ENCODE assay signal across 8 cellular contexts in the genomic region with DNA sequence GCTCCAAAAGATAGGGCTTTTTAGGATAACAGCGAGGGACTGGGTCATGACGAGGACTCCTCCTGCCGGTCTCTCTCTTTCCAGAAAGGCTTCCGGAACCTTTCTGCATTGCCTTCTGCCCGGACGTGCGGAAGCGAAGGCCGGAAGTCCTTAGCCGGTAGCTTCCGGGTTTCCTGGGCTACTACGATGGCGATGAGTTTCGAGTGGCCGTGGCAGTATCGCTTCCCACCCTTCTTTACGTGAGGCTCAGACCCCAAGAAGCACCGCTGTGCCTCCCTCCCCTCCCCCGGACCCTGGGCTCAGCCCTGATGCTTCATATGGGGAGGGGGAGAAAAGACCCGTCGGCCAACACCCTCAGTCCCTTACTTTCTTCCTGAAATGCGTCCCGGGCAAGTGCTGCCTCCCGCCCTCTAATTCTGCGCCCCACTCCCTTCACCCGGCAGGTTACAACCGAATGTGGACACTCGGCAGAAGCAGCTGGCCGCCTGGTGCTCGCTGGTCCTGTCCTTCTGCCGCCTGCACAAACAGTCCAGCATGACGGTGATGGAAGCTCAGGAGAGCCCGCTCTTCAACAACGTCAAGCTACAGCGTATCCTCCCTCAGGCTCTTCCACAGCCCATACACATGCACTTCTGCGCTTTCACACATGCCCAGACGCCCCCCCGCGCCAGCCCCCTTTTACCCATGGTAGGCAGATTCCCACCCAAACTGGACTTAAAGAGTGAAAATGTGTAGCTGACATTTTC. TPM values are rescaled to one million over a fixed set of nuclear protein-coding genes. Genes with fewer than 3 reads are reported as not detected.
DNase-seq lines count a peak whose midpoint lies in the region; ATAC-seq and TF ChIP-seq lines count a peak whose summit lies in the region.

A gene (plus strand): TSS at position 160 of the 746 bp plus-strand sequence. CDS start 27 bp downstream, at position 187.

- no peaks in the 10 kb centered on the region for H4K20me1 ChIP-seq in PC-9 (ENCODE audit: insufficient read depth)

- no peak for DNase-seq in AG04449 (ENCODE audit: low read depth, low spot score)
- peak; percentile 65 to 74 for DNase-seq in PC-9
- DNase-seq in activated T-cell treated with anti-CD3 and anti-CD28 coated beads for 48 hours (ENCODE audit: low read depth): peak; percentile 67
- peak; percentile 81 for DNase-seq in stimulated activated CD8-positive, alpha-beta memory T cell treated with anti-CD3 and anti-CD28 coated beads, Interleukin-4, amount 100 ng/mL, for 48 hours

- WGBS in esophagus, 2 donors: 0 to 1% methylated on average over 39 of the region's 39 CpGs

- no peaks in the 10 kb centered on the region for H3K27me3 ChIP-seq in PC-9 (ENCODE audit: insufficient read depth, low read depth)
- H3K27me3 ChIP-seq in esophagus (ENCODE audit: control insufficient read depth in 1 of 2, insufficient read depth in 2 of 2, low read length in 2 of 2): no peaks in the 10 kb centered on the region
- no peaks in the 10 kb centered on the region for H3K27me3 ChIP-seq in mucosa of stomach (ENCODE audit: control insufficient read depth, insufficient read depth, low read length)

- peak within 1 kb of the TSS; percentile 98 for H3K4me2 ChIP-seq in PC-9

- peaks cover 14% of the 10 kb centered on the region for H3K4me1 ChIP-seq in PC-9 (replicated peaks; ENCODE audit: insufficient read depth)
- H3K4me1 ChIP-seq in esophagus (ENCODE audit: control insufficient read depth in 2 of 2, insufficient read depth in 2 of 2, low read length in 1 of 2): peaks cover 0 to 2% of the 10 kb centered on the region in 2 donors
- H3K4me1 ChIP-seq in mucosa of stomach (ENCODE audit: control insufficient read depth, insufficient read depth, low read length): peaks cover 19% of the 10 kb centered on the region

- H3K9me3 Mint-ChIP-seq in IgD-negative memory B cell: no peaks in the 10 kb centered on the region

- H3K36me3 Mint-ChIP-seq in IgD-negative memory B cell: no peaks in the 10 kb centered on the region

- H3K4me3 ChIP-seq in AG04449 (ENCODE audit: low read depth, low read length): peak within 1 kb of the TSS; percentile 91
- peak within 1 kb of the TSS; percentile 98 for H3K4me3 ChIP-seq in PC-9
- H3K4me3 ChIP-seq in esophagus (ENCODE audit: low read depth in 1 of 2, low read length in 2 of 2): peak within 1 kb of the TSS; percentile 96 to 98
- H3K4me3 ChIP-seq in mucosa of stomach (ENCODE audit: low read length): peak within 1 kb of the TSS; percentile 86

- H3K27ac Mint-ChIP-seq in IgD-negative memory B cell: peak within 1 kb of the TSS; percentile 77 to 98 (median 93)

- peak; percentile 38 for ATAC-seq in GM19025 (IDR thresholded peaks at IDR 0.05; ENCODE audit: low read depth, unreplicated experiment)

- H3K9me2 ChIP-seq in PC-9 (ENCODE audit: insufficient read depth): no peaks in the 10 kb centered on the region

- peaks cover 23% of the 10 kb centered on the region for H3K79me2 ChIP-seq in PC-9 (ENCODE audit: low read depth)

- H3K9me3 ChIP-seq in PC-9 (ENCODE audit: insufficient read depth, low read depth): no peaks in the 10 kb centered on the region
- H3K9me3 ChIP-seq in esophagus (ENCODE audit: control insufficient read depth in 2 of 2, insufficient read depth in 1 of 2, low read depth in 1 of 2, low read length in 1 of 2): no peaks in the 10 kb centered on the region
- no peaks in the 10 kb centered on the region for H3K9me3 ChIP-seq in mucosa of stomach (ENCODE audit: control insufficient read depth, low read length)

- intact Hi-C loops in PC-9 (cut with micrococcal nuclease; ENCODE audit: unreplicated experiment): no loop called here

- H3K27me3 Mint-ChIP-seq in IgD-negative memory B cell: no peaks in the 10 kb centered on the region

- peaks cover 13 to 19% (median 17%) of the 10 kb centered on the region in 3 donors for H3K4me1 Mint-ChIP-seq in IgD-negative memory B cell

- peak within 1 kb of the TSS; percentile 93 for H3K9ac ChIP-seq in mucosa of stomach (ENCODE audit: low read length)

- POLR2A ChIA-PET in AG04449 (lab: Yijun Ruan, JAX) (interaction anchor here (0.6 to 1.9 kb wide), 8 partner anchors 8 to 95 kb away, joined by 3 to 5 read pairs (median 3); a partner anchor contains a TSS), PC-9 (lab: Charles Lee; ENCODE audit: unreplicated experiment) (interaction anchor here (0.5 to 0.8 kb wide), 5 partner anchors 14 to 942 kb away, joined by 3 to 9 read pairs (median 4); no protein-coding TSS in a partner anchor)

- TSS peak; percentile 65 for BruUV-seq in PC-9 (replicated peaks; lab: Mats Ljungman, UMichigan)

- H3K36me3 ChIP-seq in PC-9 (ENCODE audit: low read depth): peaks cover 21% of the 10 kb centered on the region
- H3K36me3 ChIP-seq in esophagus (ENCODE audit: control insufficient read depth in 2 of 2, insufficient read depth in 2 of 2, low read length in 1 of 2): peaks cover under 1 to 7% of the 10 kb centered on the region in 2 donors
- H3K36me3 ChIP-seq in mucosa of stomach (ENCODE audit: control insufficient read depth, insufficient read depth, low read length): peaks cover 8% of the 10 kb centered on the region

- peak within 1 kb of the TSS; percentile 92 for H2AFZ ChIP-seq in PC-9

- H3K27ac ChIP-seq in PC-9: peak within 1 kb of the TSS; percentile 88
- H3K27ac ChIP-seq in esophagus (ENCODE audit: low read depth in 2 of 2, low read length in 1 of 2): peak within 1 kb of the TSS; percentile 89 to 96

- CTCF ChIA-PET in AG04449 (lab: Yijun Ruan, JAX): interaction anchor here (1.0 to 6.1 kb wide), 4 partner anchors 9 to 59 kb away, joined by 3 to 94 read pairs (median 9); a partner anchor contains a TSS
- CTCF ChIA-PET in PC-9 (lab: Charles Lee): interaction anchor here (0.6 kb wide), 2 partner anchors 53 to 893 kb away, joined by 5 to 16 read pairs; no protein-coding TSS in a partner anchor

- TF ChIP-seq CTCF in AG04449 (IDR thresholded peaks at IDR 0.05; ENCODE audit: insufficient read depth, low read length, missing control alignments) (peak; percentile 37), PC-9 (conservative IDR thresholded peaks at IDR 0.05) (no peak)

- H3K4me3 Mint-ChIP-seq in IgD-negative memory B cell: peak within 1 kb of the TSS; percentile 93 to 99 (median 97)

- peaks cover 24% of the 10 kb centered on the region; the same call in 1 of the 2 replicates for H3F3A ChIP-seq in PC-9 (ENCODE audit: insufficient read depth, low read depth)

RNA-seq across cellular contexts. Expression of the gene that starts here (rescaled TPM):
- 45.6 TPM for polyA plus RNA-seq in IgD-negative memory B cell
- total RNA-seq in PC-9 (2021): 38.7 and 48.4 TPM in 2 replicates
- polyA plus RNA-seq in esophagus: 100 to 1,000 TPM in 1 of 2 donors, 10 to 100 TPM in 1; 42.8 to 123 TPM
